ENCODE assay signal across 8 cellular contexts in the genomic region with DNA sequence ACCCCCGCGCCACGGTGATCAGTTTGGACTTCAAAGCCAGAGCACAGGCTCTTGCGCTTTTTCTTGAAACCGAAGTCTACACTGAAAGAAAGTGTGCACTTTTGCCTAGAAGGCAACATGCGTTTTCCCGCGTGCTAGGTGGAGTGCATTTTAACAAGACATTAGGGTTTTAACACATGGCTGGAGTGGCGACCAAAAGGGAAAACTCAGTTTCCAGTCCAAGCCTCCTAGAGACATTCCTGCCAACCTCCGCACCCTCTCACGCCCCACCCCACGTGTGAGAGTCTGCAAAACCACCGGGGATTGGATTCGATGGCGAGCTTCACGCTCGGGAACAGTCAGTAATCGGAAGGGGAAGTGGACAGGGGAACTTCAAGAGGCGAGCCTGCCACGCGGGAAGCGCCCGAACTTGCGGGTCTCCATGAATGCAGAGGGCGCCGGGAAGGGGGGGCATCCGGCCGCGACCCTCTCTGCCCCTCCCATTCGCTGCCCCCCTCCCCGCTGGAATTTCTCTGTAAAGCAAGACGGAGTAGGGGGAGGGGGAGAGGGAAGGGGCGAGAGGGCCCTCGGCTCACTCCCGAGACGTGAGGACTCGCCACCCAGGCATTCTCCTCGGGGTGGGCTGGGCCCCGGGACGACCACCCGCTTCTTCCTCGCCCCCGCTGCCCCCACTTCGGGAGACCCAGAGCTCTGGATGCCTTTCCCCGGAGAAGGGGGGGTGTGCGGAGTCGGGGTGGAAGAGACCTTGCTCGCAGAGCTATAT. TPM values are rescaled to one million over a fixed set of nuclear protein-coding genes. Genes with fewer than 3 reads are reported as not detected.
DNase-seq lines count a peak whose midpoint lies in the region; ATAC-seq, FAIRE-seq and TF ChIP-seq lines count a peak whose summit lies in the region.

No MANE protein-coding gene starts in this region.

- H3K9ac ChIP-seq in kidney (ENCODE audit: low read length in 2 of 2) = no peak overlapping the region

- peak overlapping the region; percentile 87 for H3K4me3 ChIP-seq in GM12865 (ENCODE audit: low read depth, low read length)
- H3K4me3 ChIP-seq in RWPE2 (ENCODE audit: severe bottlenecking) = peak overlapping the region; percentile 38
- peak overlapping the region in 1 of 2 donors; percentile 55 for H3K4me3 ChIP-seq in kidney (ENCODE audit: low read length in 2 of 2)

- TF ChIP-seq CTCF in GM12865 (IDR thresholded peaks at IDR 0.05; ENCODE audit: insufficient read depth, low read depth, low read length, missing control alignments) = no peak
- TF ChIP-seq CTCF in RWPE2 (IDR thresholded peaks at IDR 0.05; ENCODE audit: poor library complexity, severe bottlenecking) = no peak
- no peak for TF ChIP-seq CTCF in brain (conservative IDR thresholded peaks at IDR 0.05)
- TF ChIP-seq CTCF in kidney (IDR thresholded peaks at IDR 0.05; ENCODE audit: borderline replicate concordance, extremely low read depth, insufficient read depth) = no peak

- peaks cover 39% of the 10 kb centered on the region for H3K4me1 Mint-ChIP-seq in brain

- peak overlapping the region; percentile 98 to 99 (median 98) for H3K4me3 Mint-ChIP-seq in brain

- intact Hi-C loops in kidney (cut with DNase I) = loop anchor here (10.0 kb wide), 1 partner anchor 386 kb away; no protein-coding TSS in a partner anchor

- no peak for FAIRE-seq in kidney (lab: Jason Lieb, UNC)

- peaks cover 57% of the 10 kb centered on the region for H3K27me3 Mint-ChIP-seq in brain

- H3K27ac Mint-ChIP-seq in brain = peak overlapping the region; percentile 90 to 98 (median 95)

- no peaks in the 10 kb centered on the region for H3K27me3 ChIP-seq in RWPE2 (ENCODE audit: insufficient read depth, poor library complexity, severe bottlenecking)

- no peak for ATAC-seq in RWPE2 (ENCODE audit: low read depth)
- no peak for ATAC-seq in GM18909 (IDR thresholded peaks at IDR 0.05; ENCODE audit: poor library complexity, unreplicated experiment)

- H3K27ac ChIP-seq in RWPE2 (ENCODE audit: poor library complexity, severe bottlenecking) (peak overlapping the region; percentile 89), kidney (ENCODE audit: low read depth in 2 of 2, low read length in 2 of 2) (peak overlapping the region in 1 of 2 donors; percentile 28)

- no peaks in the 10 kb centered on the region for H3K9me3 ChIP-seq in RWPE2 (ENCODE audit: severe bottlenecking)
- no peaks in the 10 kb centered on the region for H3K9me3 ChIP-seq in kidney (ENCODE audit: control insufficient read depth in 1 of 2, low read length in 2 of 2)

- peaks cover 20% of the 10 kb centered on the region for H3K36me3 ChIP-seq in RWPE2 (ENCODE audit: low read depth)
- no peaks in the 10 kb centered on the region for H3K36me3 ChIP-seq in kidney (ENCODE audit: control insufficient read depth in 1 of 2, insufficient read depth in 2 of 2, low read length in 2 of 2)

- H3K4me1 ChIP-seq in RWPE2 (ENCODE audit: insufficient read depth, poor library complexity, severe bottlenecking) (peaks cover 35% of the 10 kb centered on the region), kidney (ENCODE audit: control insufficient read depth in 1 of 2, insufficient read depth in 1 of 2, low read depth in 1 of 2, low read length in 2 of 2) (peaks cover 0 to 32% of the 10 kb centered on the region in 2 donors)

- peaks cover 13% of the 10 kb centered on the region for H3K36me3 Mint-ChIP-seq in brain

- H3K9me3 Mint-ChIP-seq in brain = peaks cover 0 to 3% (median 0%) of the 10 kb centered on the region in 5 experiments

- DNase-seq in GM12865 (ENCODE audit: low read depth) (peak; percentile 67), RWPE2 (ENCODE audit: low spot score) (no peak), kidney (peak; percentile 88), T1000 (lab: John Stamatoyannopoulos, UW) (no peak), mesenteric fat pad (ENCODE audit: low spot score) (no peak)
- peak; percentile 62 to 65 for DNase-seq in stimulated activated CD4-positive, alpha-beta T cell treated with anti-CD3 and anti-CD28 coated beads, Interleukin-2, amount 100 ng/mL, for 24 hours

RNA-seq across cellular contexts. Expression of gene CCND2, which starts 2.7 kb away (rescaled TPM):
- polyA plus RNA-seq in brain (ENCODE audit: insufficient read depth, low read depth, low replicate concordance) (3.1 TPM), kidney (ENCODE audit: insufficient read depth, low read depth, low replicate concordance) (3.3 TPM)
- total RNA-seq in kidney (94.4 TPM), mesenteric fat pad (93.0 TPM)

RNA-seq across cellular contexts. Expression of gene TIGAR, which starts 50.2 kb away (rescaled TPM):
- 4.4 TPM for polyA plus RNA-seq in brain (ENCODE audit: insufficient read depth, low read depth, low replicate concordance)
- total RNA-seq in kidney = 11.8 TPM
- polyA plus RNA-seq in kidney (ENCODE audit: insufficient read depth, low read depth, low replicate concordance) = 3.6 TPM
- total RNA-seq in mesenteric fat pad = 13.8 TPM

Comparison
In these comparisons a context has a peak if more than half of its experiments do, and no peak if none do; other contexts are left out.
1. DNase-seq: peak in GM12865 (single experiment), kidney (single experiment) and stimulated activated CD4-positive, alpha-beta T cell treated with anti-CD3 and anti-CD28 coated beads, Interleukin-2, amount 100 ng/mL, for 24 hours (2 of 2); none in RWPE2 (single experiment), T1000 (single experiment) and mesenteric fat pad (single experiment).